In the genomic region with DNA sequence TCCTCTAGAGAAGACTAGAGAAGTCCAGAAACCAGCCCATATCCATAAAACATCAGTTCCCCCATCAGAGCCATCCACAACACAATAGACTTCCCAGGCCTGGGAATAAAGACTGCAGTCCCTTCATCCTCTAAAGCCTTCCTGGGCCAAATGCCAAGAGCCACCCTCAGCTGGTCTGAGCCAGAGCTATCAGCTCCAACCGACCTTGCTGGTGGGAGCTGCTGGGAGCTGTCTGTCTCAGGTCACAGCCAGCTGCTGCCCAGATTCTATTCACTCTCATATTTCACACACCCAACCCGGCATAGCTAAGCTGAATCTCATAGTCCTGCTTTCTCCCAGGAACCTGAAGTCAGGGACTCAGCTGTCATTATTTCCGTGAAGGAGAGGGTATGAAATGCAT, we compare ENCODE assay signal across 1 cellular context.
TF ChIP-seq lines count a peak whose summit lies in the region.

No MANE protein-coding gene starts in this region.

TF ChIP-seq in HepG2, 621 proteins besides CTCF, POLR2A, EP300 and RAD21:
- TF ChIP-seq ZNF768 (CRISPR knock-in tag; IDR thresholded peaks at IDR 0.05): peak; percentile 27; the same call in 1 of the 2 replicates
- TF ChIP-seq HMGA1 (CRISPR knock-in tag; conservative IDR thresholded peaks at IDR 0.05): no peak
